ENCODE assay signal across 1 cellular context in genomic region chr5:14582797-14583137, GRCh38.
TF ChIP-seq lines count a peak whose summit lies in the region.

No MANE protein-coding gene starts in this region.

TF ChIP-seq in WTC11, 78 proteins besides CTCF, POLR2A, EP300 and RAD21 (continued from another document):
- TF ChIP-seq IRF2 (CRISPR knock-in tag; IDR thresholded peaks at IDR 0.05; ENCODE audit: borderline replicate concordance, low read depth) = no peak
